In the genomic region with DNA sequence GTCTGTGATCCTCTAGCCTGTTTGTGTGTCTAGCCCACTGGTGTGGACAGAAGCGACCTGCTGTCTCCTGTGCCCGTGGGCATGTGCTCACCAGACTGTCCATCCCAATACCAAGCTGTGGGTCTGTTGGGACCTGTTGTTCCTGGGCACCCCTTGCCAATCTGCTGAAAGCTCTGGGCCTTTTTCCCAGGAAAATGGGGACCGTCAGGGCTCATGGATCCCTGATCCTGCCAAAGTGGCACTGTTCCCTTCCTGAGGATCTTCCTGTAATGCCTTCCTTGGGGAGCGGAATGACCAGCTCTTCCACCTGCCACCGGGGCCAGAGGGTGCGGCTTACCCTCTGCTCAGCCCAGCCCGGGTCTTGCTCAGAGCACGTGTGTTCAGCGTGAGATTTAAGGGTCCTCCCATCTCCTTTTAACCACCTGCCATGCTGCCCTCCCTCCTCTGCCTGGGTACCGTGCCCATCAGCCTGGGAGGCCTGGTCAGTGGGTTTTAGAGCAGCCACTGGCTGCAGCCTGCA, we compare ENCODE assay signal across 1 cellular context.
A peak's percentile ranks its signal among the peaks of the same experiment; 100 is the strongest.
TF ChIP-seq lines count a peak whose summit lies in the region.

No MANE protein-coding gene starts in this region.

TF ChIP-seq in K562, 482 proteins besides CTCF, POLR2A, EP300 and RAD21 (continued from another document):
- TF ChIP-seq, protein P1, sequence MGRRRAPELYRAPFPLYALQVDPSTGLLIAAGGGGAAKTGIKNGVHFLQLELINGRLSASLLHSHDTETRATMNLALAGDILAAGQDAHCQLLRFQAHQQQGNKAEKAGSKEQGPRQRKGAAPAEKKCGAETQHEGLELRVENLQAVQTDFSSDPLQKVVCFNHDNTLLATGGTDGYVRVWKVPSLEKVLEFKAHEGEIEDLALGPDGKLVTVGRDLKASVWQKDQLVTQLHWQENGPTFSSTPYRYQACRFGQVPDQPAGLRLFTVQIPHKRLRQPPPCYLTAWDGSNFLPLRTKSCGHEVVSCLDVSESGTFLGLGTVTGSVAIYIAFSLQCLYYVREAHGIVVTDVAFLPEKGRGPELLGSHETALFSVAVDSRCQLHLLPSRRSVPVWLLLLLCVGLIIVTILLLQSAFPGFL (CRISPR knock-in tag; IDR thresholded peaks at IDR 0.05): no peak
- TF ChIP-seq THRA (IDR thresholded peaks at IDR 0.05) (no peak), PML (IDR thresholded peaks at IDR 0.05; ENCODE audit: low read length) (no peak), ZNF586 (CRISPR knock-in tag; conservative IDR thresholded peaks at IDR 0.05) (no peak), VEZF1 (CRISPR knock-in tag; IDR thresholded peaks at IDR 0.05) (no peak), EP400 (IDR thresholded peaks at IDR 0.05) (no peak), ZC3H4 (CRISPR knock-in tag; IDR thresholded peaks at IDR 0.05; ENCODE audit: borderline replicate concordance) (peak; percentile 38; the same call in 1 of the 2 replicates), NFIC (IDR thresholded peaks at IDR 0.05) (no peak), HNRNPL (IDR thresholded peaks at IDR 0.05; ENCODE audit: low read depth, low read length) (no peak), MEF2D (tag; conservative IDR thresholded peaks at IDR 0.05; ENCODE audit: low read depth) (no peak), TRIM28 (IDR thresholded peaks at IDR 0.05) (no peak), ZFX (CRISPR knock-in tag; IDR thresholded peaks at IDR 0.05) (0 out of 2 replicates have a peak, but pooled peaks have one; percentile 28), HSF4 (CRISPR knock-in tag; IDR thresholded peaks at IDR 0.05; ENCODE audit: borderline replicate concordance) (no peak), HNRNPH1 (optimal IDR thresholded peaks at IDR 0.05; ENCODE audit: low read depth, low read length) (no peak), ZNF589 (CRISPR knock-in tag; IDR thresholded peaks at IDR 0.05; ENCODE audit: low read depth) (0 out of 2 replicates have a peak, but pooled peaks have one; percentile 15), ZBTB11 (CRISPR knock-in tag; IDR thresholded peaks at IDR 0.05) (peak in 1 of 3 experiments; percentile 25; a peak in 1 of 6 replicates), ZNF280A (IDR thresholded peaks at IDR 0.05; ENCODE audit: low read depth, partially characterized antibody) (no peak), EZH2 (IDR thresholded peaks at IDR 0.05; ENCODE audit: borderline replicate concordance, low read depth, low read length) (no peak), ZNF224 (CRISPR knock-in tag; IDR thresholded peaks at IDR 0.05) (no peak), ZNF79 (CRISPR knock-in tag; IDR thresholded peaks at IDR 0.05; ENCODE audit: low read depth) (no peak), PTRF (tag; IDR thresholded peaks at IDR 0.05) (no peak), FOXA3 (CRISPR knock-in tag; conservative IDR thresholded peaks at IDR 0.05 in 1 of 2, IDR thresholded peaks at IDR 0.05 in 1 of 2) (no peak), RBM34 (IDR thresholded peaks at IDR 0.05; ENCODE audit: borderline replicate concordance, insufficient read depth, low read length) (no peak)
- TF ChIP-seq, protein P2, sequence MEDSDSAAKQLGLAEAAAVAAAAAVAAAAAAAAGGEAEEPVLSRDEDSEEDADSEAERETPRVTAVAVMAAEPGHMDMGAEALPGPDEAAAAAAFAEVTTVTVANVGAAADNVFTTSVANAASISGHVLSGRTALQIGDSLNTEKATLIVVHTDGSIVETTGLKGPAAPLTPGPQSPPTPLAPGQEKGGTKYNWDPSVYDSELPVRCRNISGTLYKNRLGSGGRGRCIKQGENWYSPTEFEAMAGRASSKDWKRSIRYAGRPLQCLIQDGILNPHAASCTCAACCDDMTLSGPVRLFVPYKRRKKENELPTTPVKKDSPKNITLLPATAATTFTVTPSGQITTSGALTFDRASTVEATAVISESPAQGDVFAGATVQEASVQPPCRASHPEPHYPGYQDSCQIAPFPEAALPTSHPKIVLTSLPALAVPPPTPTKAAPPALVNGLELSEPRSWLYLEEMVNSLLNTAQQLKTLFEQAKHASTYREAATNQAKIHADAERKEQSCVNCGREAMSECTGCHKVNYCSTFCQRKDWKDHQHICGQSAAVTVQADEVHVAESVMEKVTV (CRISPR knock-in tag; IDR thresholded peaks at IDR 0.05): no peak
- TF ChIP-seq, protein P3, sequence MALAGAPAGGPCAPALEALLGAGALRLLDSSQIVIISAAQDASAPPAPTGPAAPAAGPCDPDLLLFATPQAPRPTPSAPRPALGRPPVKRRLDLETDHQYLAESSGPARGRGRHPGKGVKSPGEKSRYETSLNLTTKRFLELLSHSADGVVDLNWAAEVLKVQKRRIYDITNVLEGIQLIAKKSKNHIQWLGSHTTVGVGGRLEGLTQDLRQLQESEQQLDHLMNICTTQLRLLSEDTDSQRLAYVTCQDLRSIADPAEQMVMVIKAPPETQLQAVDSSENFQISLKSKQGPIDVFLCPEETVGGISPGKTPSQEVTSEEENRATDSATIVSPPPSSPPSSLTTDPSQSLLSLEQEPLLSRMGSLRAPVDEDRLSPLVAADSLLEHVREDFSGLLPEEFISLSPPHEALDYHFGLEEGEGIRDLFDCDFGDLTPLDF (CRISPR knock-in tag; IDR thresholded peaks at IDR 0.05): 0 out of 2 replicates have a peak, but pooled peaks have one; percentile 0
- TF ChIP-seq, protein P4, sequence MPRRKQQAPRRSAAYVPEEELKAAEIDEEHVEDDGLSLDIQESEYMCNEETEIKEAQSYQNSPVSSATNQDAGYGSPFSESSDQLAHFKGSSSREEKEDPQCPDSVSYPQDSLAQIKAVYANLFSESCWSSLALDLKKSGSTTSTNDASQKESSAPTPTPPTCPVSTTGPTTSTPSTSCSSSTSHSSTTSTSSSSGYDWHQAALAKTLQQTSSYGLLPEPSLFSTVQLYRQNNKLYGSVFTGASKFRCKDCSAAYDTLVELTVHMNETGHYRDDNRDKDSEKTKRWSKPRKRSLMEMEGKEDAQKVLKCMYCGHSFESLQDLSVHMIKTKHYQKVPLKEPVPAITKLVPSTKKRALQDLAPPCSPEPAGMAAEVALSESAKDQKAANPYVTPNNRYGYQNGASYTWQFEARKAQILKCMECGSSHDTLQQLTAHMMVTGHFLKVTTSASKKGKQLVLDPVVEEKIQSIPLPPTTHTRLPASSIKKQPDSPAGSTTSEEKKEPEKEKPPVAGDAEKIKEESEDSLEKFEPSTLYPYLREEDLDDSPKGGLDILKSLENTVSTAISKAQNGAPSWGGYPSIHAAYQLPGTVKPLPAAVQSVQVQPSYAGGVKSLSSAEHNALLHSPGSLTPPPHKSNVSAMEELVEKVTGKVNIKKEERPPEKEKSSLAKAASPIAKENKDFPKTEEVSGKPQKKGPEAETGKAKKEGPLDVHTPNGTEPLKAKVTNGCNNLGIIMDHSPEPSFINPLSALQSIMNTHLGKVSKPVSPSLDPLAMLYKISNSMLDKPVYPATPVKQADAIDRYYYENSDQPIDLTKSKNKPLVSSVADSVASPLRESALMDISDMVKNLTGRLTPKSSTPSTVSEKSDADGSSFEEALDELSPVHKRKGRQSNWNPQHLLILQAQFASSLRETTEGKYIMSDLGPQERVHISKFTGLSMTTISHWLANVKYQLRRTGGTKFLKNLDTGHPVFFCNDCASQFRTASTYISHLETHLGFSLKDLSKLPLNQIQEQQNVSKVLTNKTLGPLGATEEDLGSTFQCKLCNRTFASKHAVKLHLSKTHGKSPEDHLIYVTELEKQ (CRISPR knock-in tag; IDR thresholded peaks at IDR 0.05): no peak
- TF ChIP-seq, protein P5, sequence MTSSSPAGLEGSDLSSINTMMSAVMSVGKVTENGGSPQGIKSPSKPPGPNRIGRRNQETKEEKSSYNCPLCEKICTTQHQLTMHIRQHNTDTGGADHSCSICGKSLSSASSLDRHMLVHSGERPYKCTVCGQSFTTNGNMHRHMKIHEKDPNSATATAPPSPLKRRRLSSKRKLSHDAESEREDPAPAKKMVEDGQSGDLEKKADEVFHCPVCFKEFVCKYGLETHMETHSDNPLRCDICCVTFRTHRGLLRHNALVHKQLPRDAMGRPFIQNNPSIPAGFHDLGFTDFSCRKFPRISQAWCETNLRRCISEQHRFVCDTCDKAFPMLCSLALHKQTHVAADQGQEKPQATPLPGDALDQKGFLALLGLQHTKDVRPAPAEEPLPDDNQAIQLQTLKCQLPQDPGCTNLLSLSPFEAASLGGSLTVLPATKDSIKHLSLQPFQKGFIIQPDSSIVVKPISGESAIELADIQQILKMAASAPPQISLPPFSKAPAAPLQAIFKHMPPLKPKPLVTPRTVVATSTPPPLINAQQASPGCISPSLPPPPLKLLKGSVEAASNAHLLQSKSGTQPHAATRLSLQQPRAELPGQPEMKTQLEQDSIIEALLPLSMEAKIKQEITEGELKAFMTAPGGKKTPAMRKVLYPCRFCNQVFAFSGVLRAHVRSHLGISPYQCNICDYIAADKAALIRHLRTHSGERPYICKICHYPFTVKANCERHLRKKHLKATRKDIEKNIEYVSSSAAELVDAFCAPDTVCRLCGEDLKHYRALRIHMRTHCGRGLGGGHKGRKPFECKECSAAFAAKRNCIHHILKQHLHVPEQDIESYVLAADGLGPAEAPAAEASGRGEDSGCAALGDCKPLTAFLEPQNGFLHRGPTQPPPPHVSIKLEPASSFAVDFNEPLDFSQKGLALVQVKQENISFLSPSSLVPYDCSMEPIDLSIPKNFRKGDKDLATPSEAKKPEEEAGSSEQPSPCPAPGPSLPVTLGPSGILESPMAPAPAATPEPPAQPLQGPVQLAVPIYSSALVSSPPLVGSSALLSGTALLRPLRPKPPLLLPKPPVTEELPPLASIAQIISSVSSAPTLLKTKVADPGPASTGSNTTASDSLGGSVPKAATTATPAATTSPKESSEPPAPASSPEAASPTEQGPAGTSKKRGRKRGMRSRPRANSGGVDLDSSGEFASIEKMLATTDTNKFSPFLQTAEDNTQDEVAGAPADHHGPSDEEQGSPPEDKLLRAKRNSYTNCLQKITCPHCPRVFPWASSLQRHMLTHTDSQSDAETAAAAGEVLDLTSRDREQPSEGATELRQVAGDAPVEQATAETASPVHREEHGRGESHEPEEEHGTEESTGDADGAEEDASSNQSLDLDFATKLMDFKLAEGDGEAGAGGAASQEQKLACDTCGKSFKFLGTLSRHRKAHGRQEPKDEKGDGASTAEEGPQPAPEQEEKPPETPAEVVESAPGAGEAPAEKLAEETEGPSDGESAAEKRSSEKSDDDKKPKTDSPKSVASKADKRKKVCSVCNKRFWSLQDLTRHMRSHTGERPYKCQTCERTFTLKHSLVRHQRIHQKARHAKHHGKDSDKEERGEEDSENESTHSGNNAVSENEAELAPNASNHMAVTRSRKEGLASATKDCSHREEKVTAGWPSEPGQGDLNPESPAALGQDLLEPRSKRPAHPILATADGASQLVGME (CRISPR knock-in tag; IDR thresholded peaks at IDR 0.05): no peak
